ENCODE assay signal across 17 cellular contexts in genomic region chr10:27699778-27700177, GRCh38. TPM values are rescaled to one million over a fixed set of nuclear protein-coding genes. Genes with fewer than 3 reads are reported as not detected.
A peak's percentile ranks its signal among the peaks of the same experiment; 100 is the strongest.
DNase-seq lines count a peak whose midpoint lies in the region; ATAC-seq, FAIRE-seq and TF ChIP-seq lines count a peak whose summit lies in the region.
"Had no signal": no experiment of that assay in that cellular context is flagged by ENCODE, and none has a peak within 500 bp of the region (broad histone marks: within the 10 kb centered on the region; RNA-seq: fewer than 3 reads in every experiment).

No MANE protein-coding gene starts in this region.

- H3K79me2 ChIP-seq in endothelial cell of umbilical vein (ENCODE audit: control insufficient read depth, insufficient read depth, low read length), result no peaks in the 10 kb centered on the region

- H2AFZ ChIP-seq in endothelial cell of umbilical vein (ENCODE audit: low read depth, low read length), result no peak overlapping the region

- H3K4me3 ChIP-seq in AG10803 (ENCODE audit: low read length) (no peak overlapping the region), endothelial cell of umbilical vein (replicated peaks in 1 of 3; ENCODE audit: insufficient read depth in 1 of 3, low read depth in 1 of 3, low read length in 3 of 3) (no peak overlapping the region), right lobe of liver (no peak overlapping the region), A673 (ENCODE audit: low read depth, low read length, poor library complexity, severe bottlenecking) (no peak overlapping the region)
- H3K4me3 ChIP-seq: A549, HAP-1 had no signal

- H3K9me1 ChIP-seq in endothelial cell of umbilical vein (replicated peaks; ENCODE audit: control insufficient read depth, extremely low read depth, insufficient read depth, low read length), result no peaks in the 10 kb centered on the region

- BruUV-seq in endothelial cell of umbilical vein (replicated peaks; lab: Mats Ljungman, UMichigan) (no TSS peak), A673 (replicated peaks; lab: Mats Ljungman, UMichigan) (no TSS peak)

- DNase-seq in AG10803 (ENCODE audit: low read depth) (peak; percentile 89), HCEC 1CT (peak; percentile 24), endothelial cell of umbilical vein (ENCODE audit: low read depth, low spot score) (no peak), right lobe of liver (no peak), A673 (ENCODE audit: low spot score) (no peak), hypothalamus (lab: John Stamatoyannopoulos, UW) (no peak)
- no peak for DNase-seq in stimulated activated CD4-positive, alpha-beta T cell treated with anti-CD3 and anti-CD28 coated beads, Interleukin-4, amount 100 ng/mL, for 4 hours
- DNase-seq: CD8-positive, alpha-beta T cell; KBM-7; NCI-H1048; NCI-H187 treated with DMSO at 0.1 percent for 48 hours; NCI-H2171; NCI-H446 treated with DMSO at 0.1 percent for 48 hours; NCI-H748 treated with DMSO at 0.1 percent for 48 hours had no signal

- H3K27me3 ChIP-seq in endothelial cell of umbilical vein (ENCODE audit: control insufficient read depth in 2 of 2, insufficient read depth in 2 of 2, low read length in 2 of 2), result peaks cover 0 to 1% of the 10 kb centered on the region in 2 experiments
- no peaks in the 10 kb centered on the region for H3K27me3 ChIP-seq in right lobe of liver
- no peaks in the 10 kb centered on the region for H3K27me3 ChIP-seq in A673 (replicated peaks; ENCODE audit: insufficient read depth, low read depth, low read length, poor library complexity)

- POLR2A ChIA-PET in endothelial cell of umbilical vein (lab: Charles Lee), result no interaction called here
- POLR2A ChIA-PET in A673 (lab: Charles Lee; ENCODE audit: low non-redundant PET), result no interaction called here

- TF ChIP-seq CTCF in AG10803 (conservative IDR thresholded peaks at IDR 0.05; ENCODE audit: low read length) (no peak), endothelial cell of umbilical vein (IDR thresholded peaks at IDR 0.05; ENCODE audit: extremely low read depth in 1 of 2, insufficient read depth in 1 of 2, low read depth in 1 of 2, low read length in 2 of 2) (no peak), right lobe of liver (IDR thresholded peaks at IDR 0.05) (no peak), A673 (conservative IDR thresholded peaks at IDR 0.05; ENCODE audit: low read depth, low read length) (no peak)

- WGBS in right lobe of liver (ENCODE audit: insufficient coverage, low coverage, low lambda C conversion rate, missing lambda C conversion rate), result 6% methylated on average over 2 of the region's 2 CpGs

- intact Hi-C loops in endothelial cell of umbilical vein (cut with micrococcal nuclease) (no loop called here), right lobe of liver (cut with DNase I) (no loop called here), A673 (cut with micrococcal nuclease; ENCODE audit: unreplicated experiment) (no loop called here)

- no peaks in the 10 kb centered on the region for H3K4me1 ChIP-seq in endothelial cell of umbilical vein (ENCODE audit: control insufficient read depth, extremely low read depth, insufficient read depth, low read length)
- H3K4me1 ChIP-seq in right lobe of liver, result no peaks in the 10 kb centered on the region
- no peaks in the 10 kb centered on the region for H3K4me1 ChIP-seq in A673 (ENCODE audit: insufficient read depth, low read length, poor library complexity, severe bottlenecking)
- H3K4me1 ChIP-seq: A549 had no signal

- H3K27ac ChIP-seq in endothelial cell of umbilical vein (ENCODE audit: insufficient read depth, low read depth, low read length) (no peak overlapping the region), right lobe of liver (no peak overlapping the region), A673 (ENCODE audit: low read depth, low read length, poor library complexity, severe bottlenecking) (no peak overlapping the region)
- H3K27ac ChIP-seq: A549 had no signal

- H3K9ac ChIP-seq in endothelial cell of umbilical vein (replicated peaks; ENCODE audit: extremely low read depth, insufficient read depth, low read length), result no peak overlapping the region

- dilution Hi-C loops in endothelial cell of umbilical vein (cut with MboI; ENCODE audit: extremely low pct_ligation_motif_present, low sequenced_read_pairs), result no loop called here

- TF ChIP-seq POLR2A in endothelial cell of umbilical vein (IDR thresholded peaks at IDR 0.05; ENCODE audit: low read depth, low read length) (no peak), right lobe of liver (IDR thresholded peaks at IDR 0.05) (no peak)

- H3K4me2 ChIP-seq in endothelial cell of umbilical vein (ENCODE audit: insufficient read depth, low read length), result no peak overlapping the region
- H3K4me2 ChIP-seq: A549 had no signal

- FAIRE-seq in endothelial cell of umbilical vein (lab: Jason Lieb, UNC), result peak; percentile 38
- FAIRE-seq: A549, HTR-8/SVneo had no signal

- CTCF ChIA-PET in endothelial cell of umbilical vein (lab: Charles Lee), result no interaction called here
- CTCF ChIA-PET in A673 (lab: Charles Lee), result no interaction called here

- H3K9me3 ChIP-seq in endothelial cell of umbilical vein (replicated peaks; ENCODE audit: control insufficient read depth, insufficient read depth, low read length) (no peaks in the 10 kb centered on the region), right lobe of liver (no peaks in the 10 kb centered on the region), A673 (ENCODE audit: low read depth, low read length, poor library complexity, severe bottlenecking) (no peaks in the 10 kb centered on the region)
- H3K9me3 ChIP-seq: A549, HAP-1 had no signal

- peak; percentile 61 to 75 (median 66) for ATAC-seq in right lobe of liver
- ATAC-seq: A549; CD8-positive, alpha-beta T cell had no signal

- H4K20me1 ChIP-seq in endothelial cell of umbilical vein (replicated peaks; ENCODE audit: control insufficient read depth, extremely low read depth, insufficient read depth, low read length), result no peaks in the 10 kb centered on the region

- H3K36me3 ChIP-seq in endothelial cell of umbilical vein (ENCODE audit: control insufficient read depth in 2 of 2, extremely low read depth in 1 of 2, insufficient read depth in 2 of 2, low read length in 2 of 2) (no peaks in the 10 kb centered on the region), right lobe of liver (no peaks in the 10 kb centered on the region), A673 (ENCODE audit: insufficient read depth, low read length, poor library complexity, severe bottlenecking) (no peaks in the 10 kb centered on the region)
- H3K36me3 ChIP-seq: HAP-1 had no signal

TF ChIP-seq in endothelial cell of umbilical vein, 7 proteins besides CTCF, POLR2A, EP300 and RAD21:
- no peak for TF ChIP-seq MYC (IDR thresholded peaks at IDR 0.05; ENCODE audit: low read depth, low read length)
- TF ChIP-seq EZH2 (IDR thresholded peaks at IDR 0.05; ENCODE audit: borderline replicate concordance, low read depth, low read length, severe bottlenecking), result no peak
- no peak for TF ChIP-seq FOS (IDR thresholded peaks at IDR 0.05; ENCODE audit: borderline replicate concordance, insufficient read depth, low read length)
- TF ChIP-seq GATA2 (IDR thresholded peaks at IDR 0.05; ENCODE audit: insufficient read depth, insufficient read length, low read depth, low read length), result no peak
- TF ChIP-seq POLR2AphosphoS5 (IDR thresholded peaks at IDR 0.05; ENCODE audit: insufficient read depth, low read depth, low read length), result no peak
- no peak for TF ChIP-seq MAX (IDR thresholded peaks at IDR 0.05; ENCODE audit: insufficient read depth, insufficient read length)

RNA-seq across cellular contexts. Expression of gene MKX, which starts 45.8 kb away (rescaled TPM):
- total RNA-seq in endothelial cell of umbilical vein (not detected in 2 replicates), right lobe of liver (1 to 10 TPM in 2 of 6 experiments, under 1 TPM in 4; 0.29 to 2.1 (median 0.66) TPM), A673 (2021) (0.09 TPM in 1 of 2 replicates, not detected in the other)
- polyA plus RNA-seq in endothelial cell of umbilical vein, result not detected in 2 replicates
- 0.04 TPM in 1 of 2 replicates, not detected in the other for polyA plus RNA-seq in endothelial cell of umbilical vein (2011; cell fraction: cytosol; rRNA removed)
- polyA plus RNA-seq in endothelial cell of umbilical vein (2011; cell fraction: nucleus; rRNA removed), result 0.11 TPM in 1 of 2 replicates, not detected in the other
- polyA plus RNA-seq in endothelial cell of umbilical vein (2012), result not detected in 2 replicates
- polyA minus RNA-seq in endothelial cell of umbilical vein, result not detected in 2 replicates
- not detected for polyA minus RNA-seq in endothelial cell of umbilical vein (2011; cell fraction: cytosol; rRNA and poly(A)+ RNA removed)
- polyA minus RNA-seq in endothelial cell of umbilical vein (2011; cell fraction: nucleus; rRNA and poly(A)+ RNA removed), result not detected in 2 replicates
- total RNA-seq: CD8-positive, alpha-beta T cell had no signal

Comparison
In these comparisons a context has a peak if more than half of its experiments do, and no peak if none do; other contexts are left out.
1. DNase-seq: peak in AG10803 (single experiment) and HCEC 1CT (single experiment); none in endothelial cell of umbilical vein (single experiment), right lobe of liver (0 of 3), A673 (single experiment), hypothalamus (0 of 51) and stimulated activated CD4-positive, alpha-beta T cell treated with anti-CD3 and anti-CD28 coated beads, Interleukin-4, amount 100 ng/mL, for 4 hours (0 of 2).